In genomic region chrX:127313638-127314037, GRCh38 we compare ENCODE assay signal across 26 cellular contexts.
"Had no signal": no experiment of that assay in that cellular context is flagged by ENCODE, and none has a peak within 500 bp of the region (broad histone marks: within the 10 kb centered on the region; RNA-seq: fewer than 3 reads in every experiment).

No MANE protein-coding gene starts in this region.

- DNase-seq: natural killer cell; occipital lobe; ovary; posterior cingulate gyrus; psoas muscle; right cardiac atrium; spleen; stimulated activated CD4-positive, alpha-beta T cell treated with anti-CD3 and anti-CD28 coated beads, Interleukin-12 subunit alpha, Interleukin-12 subunit beta, amount 100 ng/mL, for 4 hours; stimulated activated CD4-positive, alpha-beta T cell treated with anti-CD3 and anti-CD28 coated beads, Interleukin-1b, Interleukin-23, amount 100 ng/mL, for 48 hours; stimulated activated CD4-positive, alpha-beta T cell treated with anti-CD3 and anti-CD28 coated beads, Interleukin-4, amount 100 ng/mL, for 1 hour; stimulated activated CD4-positive, alpha-beta T cell treated with anti-CD3 and anti-CD28 coated beads, Interleukin-4, amount 100 ng/mL, for 4 hours; stimulated activated naive B cell treated with anti-CD40 and anti-IgM and Interleukin-4, amounts not matched to agents 10 μg/mL and 1 μg/mL and 100 μg/mL, for 72 hours; stimulated activated naive CD4-positive, alpha-beta T cell treated with Interleukin-2 at 50 U/mL for 16 hours; stomach; thyroid gland; upper lobe of left lung had no signal

- H3K4me2 ChIP-seq: neural progenitor cell, smooth muscle cell had no signal

- H3K9me3 ChIP-seq: ovary, psoas muscle, spleen, thoracic aorta, thyroid gland, tibial nerve, upper lobe of left lung, vagina had no signal

- H3K4me3 ChIP-seq: neural progenitor cell, ovary, psoas muscle, skin epidermis, smooth muscle cell, spleen, stomach, thoracic aorta, thyroid gland, tibial nerve, upper lobe of left lung, vagina had no signal

- H2AFZ ChIP-seq: neural progenitor cell, parathyroid adenoma had no signal

- H3K27ac ChIP-seq: neural progenitor cell, ovary, parathyroid adenoma, psoas muscle, skin epidermis, spleen, stomach, thoracic aorta, thyroid gland, tibial nerve, upper lobe of left lung, vagina had no signal

- FAIRE-seq: urothelium cell line had no signal

- H3K79me2 ChIP-seq: parathyroid adenoma had no signal

- H3K9ac ChIP-seq: neural progenitor cell, parathyroid adenoma had no signal

- ATAC-seq: natural killer cell; psoas muscle; right cardiac atrium; sciatic nerve; stimulated activated effector memory CD8-positive, alpha-beta T cell treated with anti-CD3 and anti-CD28 coated beads, Interleukin-12 subunit alpha, Interleukin-12 subunit beta, amount 100 ng/mL, for 72 hours; stimulated activated naive B cell treated with anti-CD40 and anti-IgM and Interleukin-4, amounts not matched to agents 10 μg/mL and 1 μg/mL and 100 μg/mL, for 72 hours had no signal

- H3K4me1 ChIP-seq: neural progenitor cell, parathyroid adenoma, psoas muscle, spleen, stomach, thyroid gland, tibial nerve, upper lobe of left lung, vagina had no signal

- H3K36me3 ChIP-seq: neural progenitor cell, ovary, spleen, stomach, thoracic aorta, thyroid gland, tibial nerve, upper lobe of left lung, vagina had no signal

- H3K27me3 ChIP-seq: neural progenitor cell, ovary, spleen, stomach, thyroid gland, tibial nerve, upper lobe of left lung, vagina had no signal
